Comparison of ENCODE assay signal across 8 cellular contexts in the genomic region with DNA sequence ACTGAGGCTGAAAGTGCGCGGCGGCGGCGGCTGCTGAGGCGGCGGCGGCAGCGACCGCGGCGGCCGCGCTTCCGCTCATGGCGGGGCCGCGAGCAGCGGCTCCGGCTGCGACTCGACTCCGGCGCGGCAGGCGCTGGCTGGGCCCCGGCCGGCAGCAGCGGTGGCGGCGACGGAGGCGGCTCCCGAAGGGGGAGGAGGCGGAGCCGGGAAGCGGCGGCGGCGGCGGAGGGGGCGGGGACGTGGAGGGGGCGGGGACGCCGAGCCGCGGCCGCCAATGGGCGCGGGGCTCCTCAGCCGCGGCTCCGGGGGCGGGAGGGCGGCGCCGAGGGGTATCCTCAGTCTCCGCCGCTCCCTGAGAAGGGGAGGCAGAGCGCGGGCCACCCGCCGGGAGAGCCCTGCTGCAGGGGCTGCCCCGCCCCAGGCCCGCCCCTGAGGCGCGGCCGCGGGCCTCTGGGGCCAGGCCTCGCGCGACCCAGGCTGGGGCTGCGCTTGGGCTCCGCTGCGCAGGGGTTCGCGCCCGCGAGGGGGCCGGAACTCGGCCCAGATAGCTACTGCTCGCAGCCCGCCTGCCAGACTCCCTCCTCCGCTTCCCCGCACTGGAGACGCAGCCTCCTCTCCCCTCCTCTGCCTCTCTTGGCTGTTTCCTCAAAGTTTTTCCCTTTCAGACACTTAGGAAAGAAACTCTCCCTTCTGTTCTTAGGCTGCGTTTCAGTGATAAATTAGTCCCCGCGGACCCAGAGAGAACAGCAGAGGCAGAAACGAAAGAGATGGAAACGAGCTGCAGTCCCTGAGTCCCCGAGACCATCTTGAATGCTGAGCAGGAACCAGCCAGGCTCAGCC.
A peak's percentile ranks its signal among the peaks of the same experiment; 100 is the strongest.
DNase-seq lines count a peak whose midpoint lies in the region; ATAC-seq, FAIRE-seq and TF ChIP-seq lines count a peak whose summit lies in the region.

No MANE protein-coding gene starts in this region.

- H3K36me3 Mint-ChIP-seq in T-cell = no peaks in the 10 kb centered on the region

- TF ChIP-seq POLR2A in GM12892 (IDR thresholded peaks at IDR 0.05; ENCODE audit: low read depth, low read length) = peak; percentile 86

- H3K27me3 ChIP-seq in left ventricle myocardium inferior (ENCODE audit: low read depth) (no peaks in the 10 kb centered on the region), psoas muscle (ENCODE audit: insufficient read depth in 3 of 3, low read length in 2 of 3) (no peaks in the 10 kb centered on the region)

- peak overlapping the region; percentile 93 to 97 (median 95) for H3K4me3 Mint-ChIP-seq in T-cell

- WGBS in psoas muscle, 3 donors = 0 to 1% (median 0%) methylated on average over 35 to 91 of the region's 93 CpGs
- WGBS in urinary bladder = under 1% methylated on average over 92 of the region's 93 CpGs

- H3K27ac Mint-ChIP-seq in T-cell = peak overlapping the region; percentile 100

- CTCF ChIA-PET in T-cell (lab: Charles Lee) = interaction anchor here in 1 of 2 donors (1.0 to 2.1 kb wide), 3 partner anchors 16 to 80 kb away, joined by 3 to 10 read pairs (median 7); no protein-coding TSS in a partner anchor

- H3K4me3 ChIP-seq in left ventricle myocardium inferior (peak overlapping the region; percentile 90), psoas muscle (peak overlapping the region; percentile 99), urinary bladder (ENCODE audit: low read depth, low read length) (peak overlapping the region; percentile 99)

- ATAC-seq in HG02840 (IDR thresholded peaks at IDR 0.05; ENCODE audit: low FRiP score, unreplicated experiment) (peak; percentile 80), T-cell (replicated peaks in 1 of 4) (peak; percentile 88 to 91 (median 89)), psoas muscle (peak; percentile 96 to 98 (median 98))

- peak overlapping the region; percentile 96 for H3K27ac ChIP-seq in left ventricle myocardium inferior (replicated peaks)
- peak overlapping the region; percentile 86 for H3K27ac ChIP-seq in psoas muscle
- H3K27ac ChIP-seq in urinary bladder (ENCODE audit: low read depth) = peak overlapping the region; percentile 94

- peak; percentile 71 for DNase-seq in GM12892 (ENCODE audit: insufficient read length)
- peak; percentile 92 for DNase-seq in NCI-H1436 (lab: John Stamatoyannopoulos, UW)
- peak; percentile 78 to 95 (median 88) for DNase-seq in T-cell
- DNase-seq in amniotic epithelial cell (ENCODE audit: low read depth) = peak; percentile 87
- peak; percentile 92 for DNase-seq in left ventricle myocardium inferior
- peak; percentile 94 to 95 for DNase-seq in psoas muscle

- no peaks in the 10 kb centered on the region for H3K27me3 Mint-ChIP-seq in T-cell

- intact Hi-C loops in left ventricle myocardium inferior (cut with micrococcal nuclease) = no loop called here
- intact Hi-C loops in psoas muscle (cut with DNase I) = loop anchor here in 1 of 2 donors (5.0 kb wide), 2 partner anchors 80 kb away; no protein-coding TSS in a partner anchor

- TF ChIP-seq CTCF in left ventricle myocardium inferior (IDR thresholded peaks at IDR 0.05; ENCODE audit: borderline replicate concordance) (peak; percentile 40), psoas muscle (IDR thresholded peaks at IDR 0.05) (peak; percentile 3)

- H3K4me1 ChIP-seq in left ventricle myocardium inferior (peaks cover 41% of the 10 kb centered on the region), psoas muscle (peaks cover 24% of the 10 kb centered on the region), urinary bladder (ENCODE audit: insufficient read depth) (no peaks in the 10 kb centered on the region)

- H3K4me1 Mint-ChIP-seq in T-cell = peaks cover 67 to 71% (median 69%) of the 10 kb centered on the region in 3 donors

- peak; percentile 96 for FAIRE-seq in GM12892 (lab: Jason Lieb, UNC)

- POLR2A ChIA-PET in T-cell (lab: Charles Lee) = interaction anchor here (0.6 to 1.7 kb wide), 4 partner anchors 8 to 449 kb away, joined by 3 to 4 read pairs (median 3); no protein-coding TSS in a partner anchor

- H3K9me3 Mint-ChIP-seq in T-cell = no peaks in the 10 kb centered on the region

- H3K9me3 ChIP-seq in left ventricle myocardium inferior (replicated peaks) (no peaks in the 10 kb centered on the region), psoas muscle (no peaks in the 10 kb centered on the region)

- H3K36me3 ChIP-seq in left ventricle myocardium inferior (no peaks in the 10 kb centered on the region), psoas muscle (ENCODE audit: insufficient read depth in 1 of 2, low read depth in 1 of 2) (no peaks in the 10 kb centered on the region), urinary bladder (ENCODE audit: insufficient read depth) (no peaks in the 10 kb centered on the region)

Comparison
In these comparisons a context has a peak if more than half of its experiments do, and no peak if none do; other contexts are left out.
1. Peak in every context shown above with its lines: DNase-seq, ATAC-seq, H3K4me3 ChIP-seq and H3K27ac ChIP-seq.